In genomic region chr3:68249265-68249664, GRCh38 we compare ENCODE assay signal across 15 cellular contexts.
"Had no signal": no experiment of that assay in that cellular context is flagged by ENCODE, and none has a peak within 500 bp of the region (broad histone marks: within the 10 kb centered on the region; RNA-seq: fewer than 3 reads in every experiment).

No MANE protein-coding gene starts in this region.

- H3K27ac Mint-ChIP-seq: activated CD8-positive, alpha-beta memory T cell treated with anti-CD3 and anti-CD28 coated beads, Interleukin-2, amount 10 ng/mL, durations not matched to agents 7 days and 5 days; activated naive CD8-positive, alpha-beta T cell treated with anti-CD3 and anti-CD28 coated beads, Interleukin-2, amount 10 ng/mL, durations not matched to agents 7 days and 5 days had no signal

- H3K27ac ChIP-seq: breast epithelium, dorsolateral prefrontal cortex, SJSA1, spleen, transverse colon had no signal

- ATAC-seq: activated CD8-positive, alpha-beta memory T cell treated with anti-CD3 and anti-CD28 coated beads, Interleukin-2, amount 10 ng/mL, durations not matched to agents 7 days and 5 days; esophagus mucosa; left ventricle myocardium superior; sciatic nerve had no signal

- H3K4me1 Mint-ChIP-seq: activated naive CD8-positive, alpha-beta T cell treated with anti-CD3 and anti-CD28 coated beads, Interleukin-2, amount 10 ng/mL, durations not matched to agents 7 days and 5 days; neural crest cell had no signal

- H3K27me3 Mint-ChIP-seq: activated CD8-positive, alpha-beta memory T cell treated with anti-CD3 and anti-CD28 coated beads, Interleukin-2, amount 10 ng/mL, durations not matched to agents 7 days and 5 days; activated naive CD8-positive, alpha-beta T cell treated with anti-CD3 and anti-CD28 coated beads, Interleukin-2, amount 10 ng/mL, durations not matched to agents 7 days and 5 days had no signal

- DNase-seq: activated CD4-positive, alpha-beta T cell treated with anti-CD3 and anti-CD28 coated beads for 4 hours; activated CD8-positive, alpha-beta memory T cell treated with anti-CD3 and anti-CD28 coated beads, Interleukin-2, amount 10 ng/mL, durations not matched to agents 7 days and 5 days; activated naive CD8-positive, alpha-beta T cell treated with anti-CD3 and anti-CD28 coated beads, Interleukin-2, amount 10 ng/mL, durations not matched to agents 7 days and 5 days; aorta; dorsolateral prefrontal cortex; hippocampal formation; left ventricle myocardium superior; mesenchymal stem cell; spleen; transverse colon had no signal

- H3K36me3 Mint-ChIP-seq: activated CD8-positive, alpha-beta memory T cell treated with anti-CD3 and anti-CD28 coated beads, Interleukin-2, amount 10 ng/mL, durations not matched to agents 7 days and 5 days had no signal

- H3K9me3 Mint-ChIP-seq: activated naive CD8-positive, alpha-beta T cell treated with anti-CD3 and anti-CD28 coated beads, Interleukin-2, amount 10 ng/mL, durations not matched to agents 7 days and 5 days; neural crest cell had no signal

- H3K4me3 Mint-ChIP-seq: activated CD8-positive, alpha-beta memory T cell treated with anti-CD3 and anti-CD28 coated beads, Interleukin-2, amount 10 ng/mL, durations not matched to agents 7 days and 5 days; activated naive CD8-positive, alpha-beta T cell treated with anti-CD3 and anti-CD28 coated beads, Interleukin-2, amount 10 ng/mL, durations not matched to agents 7 days and 5 days; neural crest cell had no signal
